In genomic region chr2:96267159-96267971, GRCh38 we compare ENCODE assay signal across 1 cellular context.
TF ChIP-seq lines count a peak whose summit lies in the region.

No MANE protein-coding gene starts in this region.

TF ChIP-seq in HCT116, 20 proteins besides CTCF, POLR2A, EP300 and RAD21:
- TF ChIP-seq MAX (IDR thresholded peaks at IDR 0.05) (no peak), CBX3 (IDR thresholded peaks at IDR 0.05; ENCODE audit: low read depth) (no peak), YY1 (IDR thresholded peaks at IDR 0.05; ENCODE audit: extremely low read depth, insufficient replicate concordance, low read depth, low read length) (no peak), JUND (IDR thresholded peaks at IDR 0.05) (no peak), ZNF274 (IDR thresholded peaks at IDR 0.05; ENCODE audit: low read depth, low read length) (no peak)
TF ChIP-seq in HCT116: peak in this region for 0.
